8 cellular contexts compared by ENCODE assay signal in the genomic region with DNA sequence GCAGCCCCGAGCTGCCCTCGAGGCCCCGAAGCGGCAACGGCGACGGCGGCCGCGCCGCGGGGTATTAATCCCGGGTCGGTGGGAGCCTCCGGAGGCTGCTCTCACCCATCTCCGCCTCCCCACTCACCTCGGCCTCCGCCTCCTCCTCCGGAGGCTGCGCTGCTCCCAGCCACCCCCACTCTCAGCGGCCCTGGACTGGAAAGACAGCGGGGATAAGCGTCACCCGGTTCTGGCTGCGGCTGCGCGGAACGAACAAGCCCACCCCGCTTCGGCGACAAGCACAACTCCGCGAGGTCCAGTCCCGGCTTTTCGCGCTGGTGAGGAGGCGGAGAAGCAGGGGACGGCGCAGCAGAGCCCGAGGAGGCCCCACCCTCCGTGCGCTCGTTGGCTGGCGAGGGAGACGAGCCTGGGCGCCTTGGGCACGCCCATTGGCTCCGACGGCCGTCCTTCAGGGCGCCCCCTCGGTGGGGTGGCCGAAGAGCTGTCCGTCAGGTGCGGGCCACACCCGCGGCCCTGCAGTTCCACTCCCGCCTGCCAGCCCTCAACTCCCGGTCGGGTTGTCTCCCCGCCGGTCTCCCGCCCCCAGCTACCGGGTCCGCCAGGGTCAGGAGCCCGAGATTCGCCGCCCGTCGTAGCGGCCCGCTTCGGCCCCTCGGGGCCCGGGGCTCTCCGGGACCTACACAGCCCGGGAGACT. TPM values are rescaled to one million over a fixed set of nuclear protein-coding genes. Genes with fewer than 3 reads are reported as not detected.
DNase-seq lines count a peak whose midpoint lies in the region; ATAC-seq and TF ChIP-seq lines count a peak whose summit lies in the region.

A gene (minus strand): TSS at position 327 of the 695 bp plus-strand sequence. CDS start 11,469 bp downstream, outside the sequence.

- H3K4me3 ChIP-seq in testis: peak within 1 kb of the TSS; percentile 87 to 96

- intact Hi-C loops in testis (cut with DNase I; ENCODE audit: low total_unique reads): loop anchor here (5.0 kb wide), 1 partner anchor 94 kb away; a partner anchor contains a TSS

- no peaks in the 10 kb centered on the region for H3K27me3 ChIP-seq in testis

- TF ChIP-seq CTCF in omental fat pad (IDR thresholded peaks at IDR 0.05) (peak in 1 of 3 donors; percentile 2), testis (IDR thresholded peaks at IDR 0.05) (no peak)

- peak; percentile 83 for ATAC-seq in HG02571 (IDR thresholded peaks at IDR 0.05; ENCODE audit: unreplicated experiment)
- ATAC-seq in SK-N-SH treated with all-trans-retinoic acid at 6 μM for 48 hours: peak; percentile 93
- ATAC-seq in activated naive CD4-positive, alpha-beta T cell treated with anti-CD3 and anti-CD28 coated beads, Interleukin-2, amount 50 U/mL, for 72 hours: peak; percentile 90 to 91
- peak; percentile 99 for ATAC-seq in omental fat pad (ENCODE audit: low FRiP score)

- peak; percentile 99 for DNase-seq in GM04504 (ENCODE audit: low read depth)
- DNase-seq in NCI-H1092 (lab: John Stamatoyannopoulos, UW): peak; percentile 99
- DNase-seq in activated naive CD4-positive, alpha-beta T cell treated with anti-CD3 and anti-CD28 coated beads, Interleukin-2, amount 50 U/mL, for 72 hours (ENCODE audit: low spot score in 2 of 2): peak; percentile 96 to 99
- DNase-seq in glomerular endothelial cell (ENCODE audit: extremely low read depth, low read depth, low spot score): peak; percentile 75
- peak; percentile 77 for DNase-seq in omental fat pad (ENCODE audit: low spot score)
- peak; percentile 98 for DNase-seq in testis

- WGBS in testis, 2 donors: 1% methylated on average over 44 of the region's 77 CpGs; no CpG with 5 or more reads in 1 of the 2 donors

- H3K27ac Mint-ChIP-seq in activated naive CD4-positive, alpha-beta T cell treated with anti-CD3 and anti-CD28 coated beads, Interleukin-2, amount 50 U/mL, for 72 hours: peak within 1 kb of the TSS; percentile 94 to 100

- H3K4me1 ChIP-seq in testis: peaks cover 14% of the 10 kb centered on the region

- no peaks in the 10 kb centered on the region for H3K9me3 Mint-ChIP-seq in activated naive CD4-positive, alpha-beta T cell treated with anti-CD3 and anti-CD28 coated beads, Interleukin-2, amount 50 U/mL, for 72 hours

- peak; percentile 67 for TF ChIP-seq POLR2A in testis (IDR thresholded peaks at IDR 0.05)

- no peaks in the 10 kb centered on the region for H3K9me3 ChIP-seq in testis

- peaks cover 11 to 40% of the 10 kb centered on the region in 2 donors for H3K36me3 Mint-ChIP-seq in activated naive CD4-positive, alpha-beta T cell treated with anti-CD3 and anti-CD28 coated beads, Interleukin-2, amount 50 U/mL, for 72 hours

- H3K36me3 ChIP-seq in testis (ENCODE audit: low read depth, missing control alignments): no peaks in the 10 kb centered on the region

- H3K27ac ChIP-seq in testis: peak within 1 kb of the TSS; percentile 98 to 100

TF ChIP-seq in SK-N-SH treated with all-trans-retinoic acid at 6 μM for 48 hours, 23 proteins besides CTCF, POLR2A, EP300 and RAD21 (continues in another document):
- TF ChIP-seq ZNF565 (CRISPR knock-in tag; conservative IDR thresholded peaks at IDR 0.05; ENCODE audit: low read depth): no peak
- TF ChIP-seq TCF4 (CRISPR knock-in tag; IDR thresholded peaks at IDR 0.05; ENCODE audit: borderline replicate concordance): no peak
- no peak for TF ChIP-seq RARB (CRISPR knock-in tag; IDR thresholded peaks at IDR 0.05)
- TF ChIP-seq, protein P1, sequence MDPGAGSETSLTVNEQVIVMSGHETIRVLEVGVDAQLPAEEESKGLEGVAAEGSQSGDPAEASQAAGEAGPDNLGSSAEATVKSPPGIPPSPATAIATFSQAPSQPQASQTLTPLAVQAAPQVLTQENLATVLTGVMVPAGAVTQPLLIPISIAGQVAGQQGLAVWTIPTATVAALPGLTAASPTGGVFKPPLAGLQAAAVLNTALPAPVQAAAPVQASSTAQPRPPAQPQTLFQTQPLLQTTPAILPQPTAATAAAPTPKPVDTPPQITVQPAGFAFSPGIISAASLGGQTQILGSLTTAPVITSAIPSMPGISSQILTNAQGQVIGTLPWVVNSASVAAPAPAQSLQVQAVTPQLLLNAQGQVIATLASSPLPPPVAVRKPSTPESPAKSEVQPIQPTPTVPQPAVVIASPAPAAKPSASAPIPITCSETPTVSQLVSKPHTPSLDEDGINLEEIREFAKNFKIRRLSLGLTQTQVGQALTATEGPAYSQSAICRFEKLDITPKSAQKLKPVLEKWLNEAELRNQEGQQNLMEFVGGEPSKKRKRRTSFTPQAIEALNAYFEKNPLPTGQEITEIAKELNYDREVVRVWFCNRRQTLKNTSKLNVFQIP (CRISPR knock-in tag; IDR thresholded peaks at IDR 0.05; ENCODE audit: borderline replicate concordance, low read depth): no peak
- TF ChIP-seq GLIS3 (CRISPR knock-in tag; IDR thresholded peaks at IDR 0.05): no peak
- TF ChIP-seq, protein P2, sequence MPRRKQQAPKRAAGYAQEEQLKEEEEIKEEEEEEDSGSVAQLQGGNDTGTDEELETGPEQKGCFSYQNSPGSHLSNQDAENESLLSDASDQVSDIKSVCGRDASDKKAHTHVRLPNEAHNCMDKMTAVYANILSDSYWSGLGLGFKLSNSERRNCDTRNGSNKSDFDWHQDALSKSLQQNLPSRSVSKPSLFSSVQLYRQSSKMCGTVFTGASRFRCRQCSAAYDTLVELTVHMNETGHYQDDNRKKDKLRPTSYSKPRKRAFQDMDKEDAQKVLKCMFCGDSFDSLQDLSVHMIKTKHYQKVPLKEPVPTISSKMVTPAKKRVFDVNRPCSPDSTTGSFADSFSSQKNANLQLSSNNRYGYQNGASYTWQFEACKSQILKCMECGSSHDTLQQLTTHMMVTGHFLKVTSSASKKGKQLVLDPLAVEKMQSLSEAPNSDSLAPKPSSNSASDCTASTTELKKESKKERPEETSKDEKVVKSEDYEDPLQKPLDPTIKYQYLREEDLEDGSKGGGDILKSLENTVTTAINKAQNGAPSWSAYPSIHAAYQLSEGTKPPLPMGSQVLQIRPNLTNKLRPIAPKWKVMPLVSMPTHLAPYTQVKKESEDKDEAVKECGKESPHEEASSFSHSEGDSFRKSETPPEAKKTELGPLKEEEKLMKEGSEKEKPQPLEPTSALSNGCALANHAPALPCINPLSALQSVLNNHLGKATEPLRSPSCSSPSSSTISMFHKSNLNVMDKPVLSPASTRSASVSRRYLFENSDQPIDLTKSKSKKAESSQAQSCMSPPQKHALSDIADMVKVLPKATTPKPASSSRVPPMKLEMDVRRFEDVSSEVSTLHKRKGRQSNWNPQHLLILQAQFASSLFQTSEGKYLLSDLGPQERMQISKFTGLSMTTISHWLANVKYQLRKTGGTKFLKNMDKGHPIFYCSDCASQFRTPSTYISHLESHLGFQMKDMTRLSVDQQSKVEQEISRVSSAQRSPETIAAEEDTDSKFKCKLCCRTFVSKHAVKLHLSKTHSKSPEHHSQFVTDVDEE (CRISPR knock-in tag; IDR thresholded peaks at IDR 0.05): no peak
- no peak for TF ChIP-seq ESRRG (CRISPR knock-in tag; IDR thresholded peaks at IDR 0.05)
- TF ChIP-seq, protein P3, sequence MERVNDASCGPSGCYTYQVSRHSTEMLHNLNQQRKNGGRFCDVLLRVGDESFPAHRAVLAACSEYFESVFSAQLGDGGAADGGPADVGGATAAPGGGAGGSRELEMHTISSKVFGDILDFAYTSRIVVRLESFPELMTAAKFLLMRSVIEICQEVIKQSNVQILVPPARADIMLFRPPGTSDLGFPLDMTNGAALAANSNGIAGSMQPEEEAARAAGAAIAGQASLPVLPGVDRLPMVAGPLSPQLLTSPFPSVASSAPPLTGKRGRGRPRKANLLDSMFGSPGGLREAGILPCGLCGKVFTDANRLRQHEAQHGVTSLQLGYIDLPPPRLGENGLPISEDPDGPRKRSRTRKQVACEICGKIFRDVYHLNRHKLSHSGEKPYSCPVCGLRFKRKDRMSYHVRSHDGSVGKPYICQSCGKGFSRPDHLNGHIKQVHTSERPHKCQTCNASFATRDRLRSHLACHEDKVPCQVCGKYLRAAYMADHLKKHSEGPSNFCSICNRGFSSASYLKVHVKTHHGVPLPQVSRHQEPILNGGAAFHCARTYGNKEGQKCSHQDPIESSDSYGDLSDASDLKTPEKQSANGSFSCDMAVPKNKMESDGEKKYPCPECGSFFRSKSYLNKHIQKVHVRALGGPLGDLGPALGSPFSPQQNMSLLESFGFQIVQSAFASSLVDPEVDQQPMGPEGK (CRISPR knock-in tag; IDR thresholded peaks at IDR 0.05; ENCODE audit: borderline replicate concordance): no peak
- TF ChIP-seq TOX (CRISPR knock-in tag; IDR thresholded peaks at IDR 0.05; ENCODE audit: borderline replicate concordance): no peak
- TF ChIP-seq ZFP30 (CRISPR knock-in tag; IDR thresholded peaks at IDR 0.05): no peak
- TF ChIP-seq BACH2 (CRISPR knock-in tag; IDR thresholded peaks at IDR 0.05; ENCODE audit: borderline replicate concordance): no peak
- no peak for TF ChIP-seq PPARA (CRISPR knock-in tag; IDR thresholded peaks at IDR 0.05; ENCODE audit: borderline replicate concordance)
- TF ChIP-seq ZC3H10 (CRISPR knock-in tag; IDR thresholded peaks at IDR 0.05): no peak
- TF ChIP-seq OSR1 (CRISPR knock-in tag; IDR thresholded peaks at IDR 0.05): no peak
- no peak for TF ChIP-seq ISL1 (CRISPR knock-in tag; IDR thresholded peaks at IDR 0.05)
- TF ChIP-seq ZNF8 (CRISPR knock-in tag; IDR thresholded peaks at IDR 0.05): no peak
- TF ChIP-seq, protein P4, sequence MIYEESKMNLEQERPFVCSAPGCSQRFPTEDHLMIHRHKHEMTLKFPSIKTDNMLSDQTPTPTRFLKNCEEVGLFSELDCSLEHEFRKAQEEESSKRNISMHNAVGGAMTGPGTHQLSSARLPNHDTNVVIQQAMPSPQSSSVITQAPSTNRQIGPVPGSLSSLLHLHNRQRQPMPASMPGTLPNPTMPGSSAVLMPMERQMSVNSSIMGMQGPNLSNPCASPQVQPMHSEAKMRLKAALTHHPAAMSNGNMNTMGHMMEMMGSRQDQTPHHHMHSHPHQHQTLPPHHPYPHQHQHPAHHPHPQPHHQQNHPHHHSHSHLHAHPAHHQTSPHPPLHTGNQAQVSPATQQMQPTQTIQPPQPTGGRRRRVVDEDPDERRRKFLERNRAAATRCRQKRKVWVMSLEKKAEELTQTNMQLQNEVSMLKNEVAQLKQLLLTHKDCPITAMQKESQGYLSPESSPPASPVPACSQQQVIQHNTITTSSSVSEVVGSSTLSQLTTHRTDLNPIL (CRISPR knock-in tag; IDR thresholded peaks at IDR 0.05; ENCODE audit: low read depth): no peak

RNA-seq across cellular contexts. Expression of the gene that starts here (rescaled TPM):
- total RNA-seq in activated naive CD4-positive, alpha-beta T cell treated with anti-CD3 and anti-CD28 coated beads, Interleukin-2, amount 50 U/mL, for 72 hours: 10 to 100 TPM; 11.2 to 15.6 TPM
- 5.5 and 11.7 TPM in 2 replicates for total RNA-seq in glomerular endothelial cell
- total RNA-seq in omental fat pad: 10 to 100 TPM; 13.7 to 20.1 (median 16.0) TPM
- total RNA-seq in testis: 10 to 100 TPM; 29.5 to 37.1 TPM
- polyA plus RNA-seq in testis (ENCODE audit: insufficient read depth, low read depth, low replicate concordance): 29.4 TPM

Comparison
In these comparisons a context has a peak if more than half of its experiments do, and no peak if none do; other contexts are left out.
1. Peak in every context shown above with its lines: DNase-seq, ATAC-seq, H3K4me3 ChIP-seq and H3K27ac ChIP-seq.